Comparison of ENCODE assay signal across 8 cellular contexts in the genomic region with DNA sequence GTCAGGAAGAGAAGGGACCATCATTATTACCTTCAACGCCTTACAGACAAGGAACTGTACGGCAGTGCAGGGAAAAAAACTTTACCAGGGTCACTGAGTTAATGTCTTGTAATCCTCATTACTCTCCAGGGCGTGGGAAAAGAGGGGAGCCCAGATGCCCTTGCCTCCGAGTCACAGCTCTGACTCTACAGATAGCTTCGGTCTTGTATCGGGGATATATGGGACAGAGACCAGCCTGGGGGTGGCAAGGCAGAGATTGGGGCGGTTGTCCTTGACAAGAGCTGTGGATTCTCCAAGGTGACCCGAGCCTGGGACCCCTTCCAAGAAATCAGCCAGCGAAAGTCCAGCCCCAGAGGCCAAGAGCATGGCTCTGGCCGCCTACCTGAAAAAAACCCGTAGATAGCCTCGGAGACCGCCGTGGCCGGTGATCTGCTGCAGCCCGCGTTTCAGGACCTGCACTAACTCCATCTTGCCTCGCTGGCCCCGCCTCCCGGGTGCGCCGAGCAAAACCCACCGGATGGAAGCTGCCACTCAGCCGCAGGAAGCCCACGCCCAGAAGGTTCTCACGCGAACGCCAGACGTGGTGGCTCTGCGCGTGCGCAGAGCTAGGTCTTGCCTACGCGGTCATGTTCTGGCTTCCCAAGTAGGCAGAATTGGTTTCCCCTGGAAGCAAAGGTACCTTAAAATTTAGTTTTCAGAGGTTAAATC. TPM values are rescaled to one million over a fixed set of nuclear protein-coding genes. Genes with fewer than 3 reads are reported as not detected.
DNase-seq lines count a peak whose midpoint lies in the region; ATAC-seq and TF ChIP-seq lines count a peak whose summit lies in the region.

A gene (minus strand): TSS at position 485 of the 708 bp plus-strand sequence. CDS start 17 bp downstream, at position 468.

- peak within 1 kb of the TSS; percentile 92 for H3K27ac Mint-ChIP-seq in activated CD4-positive, alpha-beta T cell treated with anti-CD3 and anti-CD28 coated beads, Interleukin-2, amount 10 ng/mL, durations not matched to agents 24 days and 14 days

- no peaks in the 10 kb centered on the region for H3K4me1 ChIP-seq in BE2C

- peak within 1 kb of the TSS; percentile 84 for H3K4me3 ChIP-seq in BE2C (ENCODE audit: low read depth, low read length)
- H3K4me3 ChIP-seq in coronary artery, result peak within 1 kb of the TSS; percentile 76

- peak; percentile 99 for ATAC-seq in HG03460 (IDR thresholded peaks at IDR 0.05; ENCODE audit: unreplicated experiment)

- H3K9me3 Mint-ChIP-seq in activated CD4-positive, alpha-beta T cell treated with anti-CD3 and anti-CD28 coated beads, Interleukin-2, amount 10 ng/mL, durations not matched to agents 24 days and 14 days, result peaks cover 12% of the 10 kb centered on the region

- H3K27me3 ChIP-seq in BE2C, result no peaks in the 10 kb centered on the region

- intact Hi-C loops in activated CD4-positive, alpha-beta T cell treated with anti-CD3 and anti-CD28 coated beads, Interleukin-2, amount 10 ng/mL, durations not matched to agents 24 days and 14 days (cut with micrococcal nuclease), result loop anchor here (1.0 to 10.0 kb wide), 5 partner anchors 61 to 855 kb away; a partner anchor contains a TSS

- H3K36me3 Mint-ChIP-seq in activated CD4-positive, alpha-beta T cell treated with anti-CD3 and anti-CD28 coated beads, Interleukin-2, amount 10 ng/mL, durations not matched to agents 24 days and 14 days (ENCODE audit: low read depth), result peaks cover 26% of the 10 kb centered on the region

- peak; percentile 98 for DNase-seq in BE2C
- peak; percentile 65 for DNase-seq in GM19240 (ENCODE audit: insufficient read length, low spot score)
- DNase-seq in NCI-H526 (lab: John Stamatoyannopoulos, UW), result peak; percentile 93 to 98
- DNase-seq in activated CD4-positive, alpha-beta T cell treated with anti-CD3 and anti-CD28 coated beads, Interleukin-2, amount 10 ng/mL, durations not matched to agents 24 days and 14 days, result peak; percentile 99
- peak; percentile 95 for DNase-seq in coronary artery (ENCODE audit: low spot score)
- peak; percentile 99 for DNase-seq in left kidney (ENCODE audit: low read depth, low spot score)
- peak; percentile 96 for DNase-seq in stimulated activated CD4-positive, alpha-beta T cell treated with anti-CD3 and anti-CD28 coated beads, Interleukin-2, amount 100 ng/mL, for 24 hours

- peak within 1 kb of the TSS; percentile 95 for H3K4me3 Mint-ChIP-seq in activated CD4-positive, alpha-beta T cell treated with anti-CD3 and anti-CD28 coated beads, Interleukin-2, amount 10 ng/mL, durations not matched to agents 24 days and 14 days

- H3K27ac ChIP-seq in coronary artery, result peak within 1 kb of the TSS; percentile 82 to 86

- H3K4me1 Mint-ChIP-seq in activated CD4-positive, alpha-beta T cell treated with anti-CD3 and anti-CD28 coated beads, Interleukin-2, amount 10 ng/mL, durations not matched to agents 24 days and 14 days, result peaks cover 31% of the 10 kb centered on the region

- no peak for TF ChIP-seq CTCF in BE2C (IDR thresholded peaks at IDR 0.05; ENCODE audit: low read depth, low read length)
- no peak for TF ChIP-seq CTCF in coronary artery (IDR thresholded peaks at IDR 0.05)

- H3K27me3 Mint-ChIP-seq in activated CD4-positive, alpha-beta T cell treated with anti-CD3 and anti-CD28 coated beads, Interleukin-2, amount 10 ng/mL, durations not matched to agents 24 days and 14 days, result peaks cover 1% of the 10 kb centered on the region

- peaks cover 12% of the 10 kb centered on the region; the same call in 1 of the 2 replicates for H3K36me3 ChIP-seq in BE2C

- no peaks in the 10 kb centered on the region for H3K9me3 ChIP-seq in BE2C

RNA-seq across cellular contexts. Expression of the gene that starts here (rescaled TPM):
- polyA plus RNA-seq in BE2C (2012; ENCODE audit: insufficient read depth, insufficient read length, low read depth), result 276 TPM
- 111 and 116 TPM in 2 replicates for total RNA-seq in activated CD4-positive, alpha-beta T cell treated with anti-CD3 and anti-CD28 coated beads, Interleukin-2, amount 10 ng/mL, durations not matched to agents 24 days and 14 days

Comparison
In these comparisons a context has a peak if more than half of its experiments do, and no peak if none do; other contexts are left out.
1. Peak in every context shown above with its lines: DNase-seq, ATAC-seq, H3K4me3 ChIP-seq and H3K27ac ChIP-seq.